In the genomic region with DNA sequence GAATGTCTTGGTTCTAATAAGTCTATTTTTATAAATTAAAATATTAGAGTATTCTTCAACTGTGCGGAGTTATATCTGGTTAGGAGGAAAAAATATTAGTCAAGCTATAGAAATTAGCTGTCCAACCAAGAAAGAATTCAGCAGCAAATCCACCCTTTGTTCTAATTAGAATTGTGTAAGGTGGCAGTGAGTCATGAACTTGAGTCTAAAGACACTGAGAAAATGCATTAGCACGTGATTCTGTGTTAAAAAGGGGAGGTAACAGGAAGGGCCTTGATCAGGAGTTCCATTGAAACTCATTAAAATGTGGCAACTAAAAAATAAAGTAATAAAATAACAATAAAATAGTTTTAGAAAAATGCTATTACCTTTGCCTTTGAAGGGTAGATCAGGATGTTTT, we compare ENCODE assay signal across 30 cellular contexts.
"Had no signal": no experiment of that assay in that cellular context is flagged by ENCODE, and none has a peak within 500 bp of the region (broad histone marks: within the 10 kb centered on the region; RNA-seq: fewer than 3 reads in every experiment).

No MANE protein-coding gene starts in this region.

- H3K27me3 ChIP-seq: left lung, pancreas, right atrium auricular region, right lobe of liver, stomach, testis, thyroid gland, transverse colon, upper lobe of left lung, vagina had no signal

- H3K4me3 Mint-ChIP-seq: immature natural killer cell; naive thymus-derived CD8-positive, alpha-beta T cell; nephron; neural crest cell; stimulated activated memory B cell treated with anti-CD40 and anti-IgM and Interleukin-4, amounts not matched to agents 10 μg/mL and 1 μg/mL and 100 μg/mL, for 72 hours had no signal

- FAIRE-seq: islet of Langerhans had no signal

- H3K36me3 ChIP-seq: left lung, lower lobe of right lung, pancreas, prostate gland, right atrium auricular region, right lobe of liver, stomach, thyroid gland, transverse colon, upper lobe of left lung, vagina had no signal

- H3K36me3 Mint-ChIP-seq: immature natural killer cell; naive thymus-derived CD8-positive, alpha-beta T cell; stimulated activated memory B cell treated with anti-CD40 and anti-IgM and Interleukin-4, amounts not matched to agents 10 μg/mL and 1 μg/mL and 100 μg/mL, for 72 hours had no signal

- H3K9me3 Mint-ChIP-seq: nephron; neural crest cell; stimulated activated memory B cell treated with anti-CD40 and anti-IgM and Interleukin-4, amounts not matched to agents 10 μg/mL and 1 μg/mL and 100 μg/mL, for 72 hours had no signal

- H3K9me3 ChIP-seq: left lung, lower lobe of right lung, pancreas, prostate gland, right atrium auricular region, right lobe of liver, stomach, testis, thyroid gland, transverse colon, upper lobe of left lung, vagina had no signal

- H3K4me1 Mint-ChIP-seq: immature natural killer cell; naive thymus-derived CD8-positive, alpha-beta T cell; neural crest cell; stimulated activated memory B cell treated with anti-CD40 and anti-IgM and Interleukin-4, amounts not matched to agents 10 μg/mL and 1 μg/mL and 100 μg/mL, for 72 hours had no signal

- H3K27ac Mint-ChIP-seq: immature natural killer cell; naive thymus-derived CD8-positive, alpha-beta T cell; nephron; stimulated activated memory B cell treated with anti-CD40 and anti-IgM and Interleukin-4, amounts not matched to agents 10 μg/mL and 1 μg/mL and 100 μg/mL, for 72 hours had no signal

- H3K27me3 Mint-ChIP-seq: naive thymus-derived CD8-positive, alpha-beta T cell; stimulated activated memory B cell treated with anti-CD40 and anti-IgM and Interleukin-4, amounts not matched to agents 10 μg/mL and 1 μg/mL and 100 μg/mL, for 72 hours had no signal

- H3K4me3 ChIP-seq: left lung, lower lobe of right lung, pancreas, prostate gland, right atrium auricular region, right lobe of liver, smooth muscle cell, stomach, testis, thyroid gland, transverse colon, upper lobe of left lung, vagina had no signal

- H3K4me1 ChIP-seq: left lung, lower lobe of right lung, pancreas, prostate gland, right atrium auricular region, right lobe of liver, stomach, testis, thyroid gland, transverse colon, upper lobe of left lung, vagina had no signal

- H3K27ac ChIP-seq: left lung, lower lobe of right lung, pancreas, prostate gland, right atrium auricular region, right lobe of liver, stomach, testis, thyroid gland, transverse colon, upper lobe of left lung, vagina had no signal

- DNase-seq: immature natural killer cell; kidney; left colon; left lung; lower lobe of right lung; mammary epithelial cell; mesenchymal stem cell; naive thymus-derived CD8-positive, alpha-beta T cell; nucleus accumbens; pancreas; posterior cingulate gyrus; right lobe of liver; stimulated activated CD4-positive, alpha-beta T cell treated with anti-CD3 and anti-CD28 coated beads, Interleukin-1b, Interleukin-23, amount 100 ng/mL, for 48 hours; stimulated activated CD4-positive, alpha-beta T cell treated with anti-CD3 and anti-CD28 coated beads, Interleukin-2, amount 100 ng/mL, for 48 hours; stimulated activated CD4-positive, alpha-beta T cell treated with anti-CD3 and anti-CD28 coated beads, Interleukin-4, amount 100 ng/mL, for 4 hours; stimulated activated CD8-positive, alpha-beta memory T cell treated with anti-CD3 and anti-CD28 coated beads, Interleukin-4, amount 100 ng/mL, for 48 hours; stimulated activated naive CD8-positive, alpha-beta T cell treated with anti-CD3 and anti-CD28 coated beads, Interleukin-15, Interleukin-2, amounts not matched to agents 100 U/mL and 50 U/mL, for 24 hours; stomach; testis; thyroid gland; transverse colon; upper lobe of left lung had no signal
